Comparison of ENCODE assay signal across 25 cellular contexts in genomic region chr6:31247813-31248212, GRCh38.
"Had no signal": no experiment of that assay in that cellular context is flagged by ENCODE, and none has a peak within 500 bp of the region (broad histone marks: within the 10 kb centered on the region; RNA-seq: fewer than 3 reads in every experiment).

No MANE protein-coding gene starts in this region.

- DNase-seq: Karpas-422, KG1, MG63, NCI-H1048, NCI-H1105, NCI-H1417, NCI-H1436 treated with DMSO at 0.1 percent for 48 hours, NCI-H1694, NCI-H1930, NCI-H2081 treated with DMSO at 0.1 percent for 48 hours, NCI-H2171, NCI-H226, NCI-H446, NCI-H510A, NCI-H524 treated with DMSO at 0.1 percent for 48 hours, NCI-H69, NCI-H774, Right ventricle myocardium superior, RPMI8226, SIG-M5 had no signal

- H3K27ac ChIP-seq: HL-60, SJSA1, SK-N-MC had no signal

- H3K27me3 ChIP-seq: MG63 had no signal

- H3K4me3 ChIP-seq: MG63, SJSA1, SK-N-MC had no signal

- H3K36me3 ChIP-seq: MG63, SJSA1 had no signal

- FAIRE-seq: HTR-8/SVneo, RCC 7860 had no signal
